ENCODE assay signal across 23 cellular contexts in genomic region chr2:241107384-241107783, GRCh38. TPM values are rescaled to one million over a fixed set of nuclear protein-coding genes. Genes with fewer than 3 reads are reported as not detected.
DNase-seq lines count a peak whose midpoint lies in the region; ATAC-seq and TF ChIP-seq lines count a peak whose summit lies in the region.
"Had no signal": no experiment of that assay in that cellular context is flagged by ENCODE, and none has a peak within 500 bp of the region (broad histone marks: within the 10 kb centered on the region; RNA-seq: fewer than 3 reads in every experiment).

No MANE protein-coding gene starts in this region.

- H3K4me3 Mint-ChIP-seq in activated CD8-positive, alpha-beta T cell treated with anti-CD3 and anti-CD28 coated beads for 36 hours: no peak overlapping the region
- H3K4me3 Mint-ChIP-seq in activated CD8-positive, alpha-beta T cell treated with anti-CD3 and anti-CD28 coated beads, Interleukin-2, amount 10 ng/mL, durations not matched to agents 7 days and 5 days: no peak overlapping the region
- H3K4me3 Mint-ChIP-seq in CD8-positive, alpha-beta memory T cell: peak overlapping the region in 3 of 7 donors; percentile 13 to 43 (median 15)
- no peak overlapping the region for H3K4me3 Mint-ChIP-seq in activated T-helper 2 cell treated with anti-CD3 and anti-CD28 coated beads, Interferon-gamma antibody, Interleukin-2, Interleukin-4, amounts not matched to agents 10 μg/mL and 5 μg/mL and 100 μg/mL, durations not matched to agents 14 hours and 24 hours and 36 hours (ENCODE audit: low read depth)
- H3K4me3 Mint-ChIP-seq in naive thymus-derived CD4-positive, alpha-beta T cell: peak overlapping the region in 2 of 10 donors; percentile 26 to 82
- H3K4me3 Mint-ChIP-seq: activated B cell treated with CpG ODN at 0.5 μM for 24 hours, mesothelial cell of epicardium, natural killer cell had no signal

- H3K27ac ChIP-seq in CD8-positive, alpha-beta memory T cell (ENCODE audit: low read depth, low read length): no peak overlapping the region
- peak overlapping the region; percentile 70 for H3K27ac ChIP-seq in naive thymus-derived CD4-positive, alpha-beta T cell (ENCODE audit: low read depth, low read length)
- H3K27ac ChIP-seq: brain microvascular endothelial cell, epithelial cell of prostate, vagina had no signal

- H3K36me3 ChIP-seq in CD8-positive, alpha-beta memory T cell (ENCODE audit: insufficient read depth, low read length): no peaks in the 10 kb centered on the region
- H3K36me3 ChIP-seq in naive thymus-derived CD4-positive, alpha-beta T cell (ENCODE audit: control insufficient read depth in 2 of 3, insufficient read depth in 3 of 3, low read length in 3 of 3): peaks cover 0 to 23% (median 7%) of the 10 kb centered on the region in 3 experiments
- H3K36me3 ChIP-seq: brain microvascular endothelial cell, vagina had no signal

- H3K9me3 Mint-ChIP-seq in activated CD8-positive, alpha-beta T cell treated with anti-CD3 and anti-CD28 coated beads for 36 hours: no peaks in the 10 kb centered on the region
- H3K9me3 Mint-ChIP-seq in activated CD8-positive, alpha-beta T cell treated with anti-CD3 and anti-CD28 coated beads, Interleukin-2, amount 10 ng/mL, durations not matched to agents 7 days and 5 days (ENCODE audit: insufficient read depth): no peaks in the 10 kb centered on the region
- H3K9me3 Mint-ChIP-seq in CD8-positive, alpha-beta memory T cell: no peaks in the 10 kb centered on the region
- no peaks in the 10 kb centered on the region for H3K9me3 Mint-ChIP-seq in activated T-helper 2 cell treated with anti-CD3 and anti-CD28 coated beads, Interferon-gamma antibody, Interleukin-2, Interleukin-4, amounts not matched to agents 10 μg/mL and 5 μg/mL and 100 μg/mL, durations not matched to agents 14 hours and 24 hours and 36 hours
- H3K9me3 Mint-ChIP-seq in naive thymus-derived CD4-positive, alpha-beta T cell: peaks cover 0 to 9% (median 8%) of the 10 kb centered on the region in 11 donors
- H3K9me3 Mint-ChIP-seq: activated B cell treated with CpG ODN at 0.5 μM for 24 hours; mesothelial cell of epicardium; stimulated activated naive CD8-positive, alpha-beta T cell treated with anti-CD3 and anti-CD28 coated beads, Interleukin-15, amount 100 ng/mL, for 72 hours had no signal

- no peak for ATAC-seq in activated CD8-positive, alpha-beta T cell treated with anti-CD3 and anti-CD28 coated beads for 36 hours
- ATAC-seq in activated CD8-positive, alpha-beta T cell treated with anti-CD3 and anti-CD28 coated beads, Interleukin-2, amount 10 ng/mL, durations not matched to agents 7 days and 5 days: no peak
- ATAC-seq in naive thymus-derived CD4-positive, alpha-beta T cell: no peak
- ATAC-seq: left ventricle myocardium superior; natural killer cell; stimulated activated naive CD8-positive, alpha-beta T cell treated with anti-CD3 and anti-CD28 coated beads, Interleukin-15, amount 100 ng/mL, for 72 hours had no signal

- H3K4me1 Mint-ChIP-seq in activated CD8-positive, alpha-beta T cell treated with anti-CD3 and anti-CD28 coated beads for 36 hours (ENCODE audit: low read depth): peaks cover 59% of the 10 kb centered on the region
- H3K4me1 Mint-ChIP-seq in activated CD8-positive, alpha-beta T cell treated with anti-CD3 and anti-CD28 coated beads, Interleukin-2, amount 10 ng/mL, durations not matched to agents 7 days and 5 days (ENCODE audit: low read depth): peaks cover 62% of the 10 kb centered on the region
- peaks cover 53 to 94% (median 58%) of the 10 kb centered on the region in 3 donors for H3K4me1 Mint-ChIP-seq in CD8-positive, alpha-beta memory T cell
- peaks cover 25% of the 10 kb centered on the region for H3K4me1 Mint-ChIP-seq in activated T-helper 2 cell treated with anti-CD3 and anti-CD28 coated beads, Interferon-gamma antibody, Interleukin-2, Interleukin-4, amounts not matched to agents 10 μg/mL and 5 μg/mL and 100 μg/mL, durations not matched to agents 14 hours and 24 hours and 36 hours (ENCODE audit: low read depth)
- H3K4me1 Mint-ChIP-seq in naive thymus-derived CD4-positive, alpha-beta T cell: peaks cover 27 to 88% (median 65%) of the 10 kb centered on the region in 7 donors

- no peak for DNase-seq in activated CD8-positive, alpha-beta T cell treated with anti-CD3 and anti-CD28 coated beads for 36 hours
- DNase-seq in activated CD8-positive, alpha-beta T cell treated with anti-CD3 and anti-CD28 coated beads, Interleukin-2, amount 10 ng/mL, durations not matched to agents 7 days and 5 days: no peak
- DNase-seq in CD8-positive, alpha-beta memory T cell: no peak
- no peak for DNase-seq in activated T-helper 2 cell treated with anti-CD3 and anti-CD28 coated beads, Interferon-gamma antibody, Interleukin-2, Interleukin-4, amounts not matched to agents 10 μg/mL and 5 μg/mL and 100 μg/mL, durations not matched to agents 14 hours and 24 hours and 36 hours (ENCODE audit: low spot score)
- DNase-seq in naive thymus-derived CD4-positive, alpha-beta T cell: no peak
- DNase-seq in germinal center (ENCODE audit: low spot score): no peak
- DNase-seq in inferior parietal cortex (ENCODE audit: extremely low spot score): no peak
- DNase-seq in NCI-H2029 treated with DMSO at 0.1 percent for 48 hours (lab: John Stamatoyannopoulos, UW): no peak
- DNase-seq: activated B cell treated with CpG ODN at 0.5 μM for 24 hours; activated CD4-positive, alpha-beta T cell treated with anti-CD3 and anti-CD28 coated beads, Interleukin-2, amount 50 U/mL, for 48 hours; brain microvascular endothelial cell; COR-L47; DMS79; GDM1; left ventricle myocardium superior; natural killer cell; NCI-H1694; NCI-H510A treated with DMSO at 0.1 percent for 48 hours; Right ventricle myocardium superior; stimulated activated naive CD8-positive, alpha-beta T cell treated with anti-CD3 and anti-CD28 coated beads, Interleukin-15, amount 100 ng/mL, for 72 hours had no signal

- no peaks in the 10 kb centered on the region for H3K27me3 Mint-ChIP-seq in activated CD8-positive, alpha-beta T cell treated with anti-CD3 and anti-CD28 coated beads for 36 hours
- no peaks in the 10 kb centered on the region for H3K27me3 Mint-ChIP-seq in activated CD8-positive, alpha-beta T cell treated with anti-CD3 and anti-CD28 coated beads, Interleukin-2, amount 10 ng/mL, durations not matched to agents 7 days and 5 days (ENCODE audit: low read depth)
- no peaks in the 10 kb centered on the region for H3K27me3 Mint-ChIP-seq in CD8-positive, alpha-beta memory T cell
- no peaks in the 10 kb centered on the region for H3K27me3 Mint-ChIP-seq in activated T-helper 2 cell treated with anti-CD3 and anti-CD28 coated beads, Interferon-gamma antibody, Interleukin-2, Interleukin-4, amounts not matched to agents 10 μg/mL and 5 μg/mL and 100 μg/mL, durations not matched to agents 14 hours and 24 hours and 36 hours (ENCODE audit: low read depth)
- H3K27me3 Mint-ChIP-seq in naive thymus-derived CD4-positive, alpha-beta T cell: no peaks in the 10 kb centered on the region
- H3K27me3 Mint-ChIP-seq: activated B cell treated with CpG ODN at 0.5 μM for 24 hours; stimulated activated naive CD8-positive, alpha-beta T cell treated with anti-CD3 and anti-CD28 coated beads, Interleukin-15, amount 100 ng/mL, for 72 hours had no signal

- CTCF ChIA-PET in activated CD8-positive, alpha-beta T cell treated with anti-CD3 and anti-CD28 coated beads for 36 hours (lab: Charles Lee): interaction anchor here (1.3 kb wide), 1 partner anchor 28 kb away, joined by 3 read pairs; no protein-coding TSS in a partner anchor
- CTCF ChIA-PET in activated CD8-positive, alpha-beta T cell treated with anti-CD3 and anti-CD28 coated beads, Interleukin-2, amount 10 ng/mL, durations not matched to agents 7 days and 5 days (lab: Charles Lee): no interaction called here
- CTCF ChIA-PET in CD8-positive, alpha-beta memory T cell (lab: Charles Lee): interaction anchor here (3.0 to 7.7 kb wide), 2 partner anchors 29 to 43 kb away, joined by 9 to 54 read pairs; partner anchors contain the start of genes PASK and PPP1R7
- CTCF ChIA-PET in naive thymus-derived CD4-positive, alpha-beta T cell (lab: Charles Lee): interaction anchor here (0.9 to 2.2 kb wide), 2 partner anchors 25 to 42 kb away, joined by 3 to 10 read pairs; partner anchors contain the start of genes PASK and PPP1R7

- no peak for TF ChIP-seq CTCF in activated CD8-positive, alpha-beta T cell treated with anti-CD3 and anti-CD28 coated beads for 36 hours (IDR thresholded peaks at IDR 0.05)

- intact Hi-C loops in activated CD8-positive, alpha-beta T cell treated with anti-CD3 and anti-CD28 coated beads for 36 hours (cut with micrococcal nuclease): loop anchor here (5.0 kb wide), 1 partner anchor 40 kb away; the partner anchor contains the start of gene PASK
- intact Hi-C loops in activated T-helper 2 cell treated with anti-CD3 and anti-CD28 coated beads, Interferon-gamma antibody, Interleukin-2, Interleukin-4, amounts not matched to agents 10 μg/mL and 5 μg/mL and 100 μg/mL, durations not matched to agents 14 hours and 24 hours and 36 hours (cut with micrococcal nuclease): no loop called here
- intact Hi-C loops in naive thymus-derived CD4-positive, alpha-beta T cell (cut with micrococcal nuclease): loop anchor here in 1 of 2 donors (10.0 kb wide), 1 partner anchor 777 kb away; no protein-coding TSS in a partner anchor

- no peaks in the 10 kb centered on the region for H3K27me3 ChIP-seq in CD8-positive, alpha-beta memory T cell (ENCODE audit: insufficient read depth, low read length, poor library complexity, severe bottlenecking)
- H3K27me3 ChIP-seq in naive thymus-derived CD4-positive, alpha-beta T cell (ENCODE audit: control insufficient read depth in 2 of 2, insufficient read depth in 2 of 2, low read length in 2 of 2): no peaks in the 10 kb centered on the region
- H3K27me3 ChIP-seq: brain microvascular endothelial cell, vagina had no signal

- peak overlapping the region; percentile 93 for H3K27ac Mint-ChIP-seq in activated CD8-positive, alpha-beta T cell treated with anti-CD3 and anti-CD28 coated beads for 36 hours
- H3K27ac Mint-ChIP-seq in activated CD8-positive, alpha-beta T cell treated with anti-CD3 and anti-CD28 coated beads, Interleukin-2, amount 10 ng/mL, durations not matched to agents 7 days and 5 days: no peak overlapping the region
- peak overlapping the region; percentile 17 to 98 (median 86) for H3K27ac Mint-ChIP-seq in CD8-positive, alpha-beta memory T cell
- peak overlapping the region; percentile 60 for H3K27ac Mint-ChIP-seq in activated T-helper 2 cell treated with anti-CD3 and anti-CD28 coated beads, Interferon-gamma antibody, Interleukin-2, Interleukin-4, amounts not matched to agents 10 μg/mL and 5 μg/mL and 100 μg/mL, durations not matched to agents 14 hours and 24 hours and 36 hours
- H3K27ac Mint-ChIP-seq in naive thymus-derived CD4-positive, alpha-beta T cell: peak overlapping the region; percentile 94 to 99 (median 99)
- H3K27ac Mint-ChIP-seq: mesothelial cell of epicardium, natural killer cell had no signal

- H3K4me1 ChIP-seq in CD8-positive, alpha-beta memory T cell (ENCODE audit: insufficient read depth, low read length): peaks cover 74% of the 10 kb centered on the region
- peaks cover 54 to 63% of the 10 kb centered on the region in 2 donors for H3K4me1 ChIP-seq in naive thymus-derived CD4-positive, alpha-beta T cell (ENCODE audit: control insufficient read depth in 2 of 2, insufficient read depth in 2 of 2, low read length in 2 of 2)

- peaks cover 28% of the 10 kb centered on the region for H3K36me3 Mint-ChIP-seq in activated CD8-positive, alpha-beta T cell treated with anti-CD3 and anti-CD28 coated beads for 36 hours (ENCODE audit: low read depth)
- peaks cover 33% of the 10 kb centered on the region for H3K36me3 Mint-ChIP-seq in activated CD8-positive, alpha-beta T cell treated with anti-CD3 and anti-CD28 coated beads, Interleukin-2, amount 10 ng/mL, durations not matched to agents 7 days and 5 days (ENCODE audit: low read depth)
- peaks cover 3 to 81% (median 4%) of the 10 kb centered on the region in 3 donors for H3K36me3 Mint-ChIP-seq in CD8-positive, alpha-beta memory T cell
- H3K36me3 Mint-ChIP-seq in activated T-helper 2 cell treated with anti-CD3 and anti-CD28 coated beads, Interferon-gamma antibody, Interleukin-2, Interleukin-4, amounts not matched to agents 10 μg/mL and 5 μg/mL and 100 μg/mL, durations not matched to agents 14 hours and 24 hours and 36 hours (ENCODE audit: low read depth): peaks cover 27% of the 10 kb centered on the region
- peaks cover 10 to 39% (median 26%) of the 10 kb centered on the region in 5 donors for H3K36me3 Mint-ChIP-seq in naive thymus-derived CD4-positive, alpha-beta T cell
- H3K36me3 Mint-ChIP-seq: mesothelial cell of epicardium, natural killer cell had no signal

- H3K9me3 ChIP-seq in CD8-positive, alpha-beta memory T cell (ENCODE audit: low read length): no peaks in the 10 kb centered on the region
- H3K9me3 ChIP-seq in naive thymus-derived CD4-positive, alpha-beta T cell (ENCODE audit: control insufficient read depth in 2 of 3, low read length in 3 of 3): peaks cover 0 to 6% (median 0%) of the 10 kb centered on the region in 3 experiments
- H3K9me3 ChIP-seq: vagina had no signal

- POLR2A ChIA-PET in activated CD8-positive, alpha-beta T cell treated with anti-CD3 and anti-CD28 coated beads for 36 hours (lab: Charles Lee): interaction anchor here (0.8 to 2.2 kb wide), 5 partner anchors 8 to 43 kb away, joined by 3 to 6 read pairs (median 3); partner anchors contain the start of gene PPP1R7
- POLR2A ChIA-PET in activated CD8-positive, alpha-beta T cell treated with anti-CD3 and anti-CD28 coated beads, Interleukin-2, amount 10 ng/mL, durations not matched to agents 7 days and 5 days (lab: Charles Lee): interaction anchor here (0.6 to 0.8 kb wide), 2 partner anchors 11 to 526 kb away, joined by 3 read pairs; no protein-coding TSS in a partner anchor
- POLR2A ChIA-PET in CD8-positive, alpha-beta memory T cell (lab: Charles Lee): interaction anchor here (1.1 to 4.7 kb wide), 2 partner anchors 12 to 43 kb away, joined by 4 to 42 read pairs; partner anchors contain the start of genes PASK and PPP1R7
- POLR2A ChIA-PET in naive thymus-derived CD4-positive, alpha-beta T cell (lab: Charles Lee): interaction anchor here (0.9 to 13.6 kb wide), 7 partner anchors 13 to 541 kb away, joined by 3 to 150 read pairs (median 5); partner anchors contain the start of genes PASK and PPP1R7

- H3K4me3 ChIP-seq in CD8-positive, alpha-beta memory T cell (ENCODE audit: low read length): no peak overlapping the region
- no peak overlapping the region for H3K4me3 ChIP-seq in naive thymus-derived CD4-positive, alpha-beta T cell (ENCODE audit: low read length)
- H3K4me3 ChIP-seq: vagina had no signal

RNA-seq across cellular contexts. Expression of gene MTERF4, which starts 5.3 kb away (rescaled TPM):
- total RNA-seq in activated CD8-positive, alpha-beta T cell treated with anti-CD3 and anti-CD28 coated beads for 36 hours: 10 to 100 TPM; 33.2 to 36.6 TPM
- total RNA-seq in activated CD8-positive, alpha-beta T cell treated with anti-CD3 and anti-CD28 coated beads, Interleukin-2, amount 10 ng/mL, durations not matched to agents 7 days and 5 days: 10 to 100 TPM; 24.1 to 26.3 TPM
- total RNA-seq in CD8-positive, alpha-beta memory T cell: 10 to 100 TPM; 48.0 to 49.2 TPM
- polyA plus RNA-seq in CD8-positive, alpha-beta memory T cell: 46.4 TPM
- total RNA-seq in activated T-helper 2 cell treated with anti-CD3 and anti-CD28 coated beads, Interferon-gamma antibody, Interleukin-2, Interleukin-4, amounts not matched to agents 10 μg/mL and 5 μg/mL and 100 μg/mL, durations not matched to agents 14 hours and 24 hours and 36 hours: 34.4 and 35.4 TPM in 2 replicates
- 100 to 1,000 TPM in 2 of 5 experiments, 10 to 100 TPM in 3; 45.3 to 214 (median 91.8) TPM for total RNA-seq in naive thymus-derived CD4-positive, alpha-beta T cell
- 10 to 100 TPM; 73.1 to 82.3 TPM for polyA plus RNA-seq in naive thymus-derived CD4-positive, alpha-beta T cell

RNA-seq across cellular contexts. Expression of gene PASK, which starts 41.9 kb away (rescaled TPM):
- 10 to 100 TPM; 71.3 to 74.8 TPM for total RNA-seq in activated CD8-positive, alpha-beta T cell treated with anti-CD3 and anti-CD28 coated beads for 36 hours
- 10 to 100 TPM; 46.7 to 52.4 TPM for total RNA-seq in activated CD8-positive, alpha-beta T cell treated with anti-CD3 and anti-CD28 coated beads, Interleukin-2, amount 10 ng/mL, durations not matched to agents 7 days and 5 days
- 10 to 100 TPM; 92.8 to 93.8 TPM for total RNA-seq in CD8-positive, alpha-beta memory T cell
- polyA plus RNA-seq in CD8-positive, alpha-beta memory T cell: 32.8 TPM
- 72.5 and 75.8 TPM in 2 replicates for total RNA-seq in activated T-helper 2 cell treated with anti-CD3 and anti-CD28 coated beads, Interferon-gamma antibody, Interleukin-2, Interleukin-4, amounts not matched to agents 10 μg/mL and 5 μg/mL and 100 μg/mL, durations not matched to agents 14 hours and 24 hours and 36 hours
- total RNA-seq in naive thymus-derived CD4-positive, alpha-beta T cell: 100 to 1,000 TPM in 3 of 5 experiments, 10 to 100 TPM in 2; 72.0 to 160 (median 127) TPM
- polyA plus RNA-seq in naive thymus-derived CD4-positive, alpha-beta T cell: 10 to 100 TPM; 15.0 to 25.3 TPM

RNA-seq across cellular contexts. Expression of gene PPP1R7, which starts 42.9 kb away (rescaled TPM):
- 10 to 100 TPM; 82.9 to 88.7 TPM for total RNA-seq in activated CD8-positive, alpha-beta T cell treated with anti-CD3 and anti-CD28 coated beads for 36 hours
- total RNA-seq in activated CD8-positive, alpha-beta T cell treated with anti-CD3 and anti-CD28 coated beads, Interleukin-2, amount 10 ng/mL, durations not matched to agents 7 days and 5 days: 10 to 100 TPM; 90.8 to 97.2 TPM
- 10 to 100 TPM; 82.6 to 87.2 TPM for total RNA-seq in CD8-positive, alpha-beta memory T cell
- 132 TPM for polyA plus RNA-seq in CD8-positive, alpha-beta memory T cell
- total RNA-seq in activated T-helper 2 cell treated with anti-CD3 and anti-CD28 coated beads, Interferon-gamma antibody, Interleukin-2, Interleukin-4, amounts not matched to agents 10 μg/mL and 5 μg/mL and 100 μg/mL, durations not matched to agents 14 hours and 24 hours and 36 hours: 101 and 106 TPM in 2 replicates
- total RNA-seq in naive thymus-derived CD4-positive, alpha-beta T cell: 100 to 1,000 TPM in 1 of 5 experiments, 10 to 100 TPM in 4; 39.2 to 105 (median 55.3) TPM
- polyA plus RNA-seq in naive thymus-derived CD4-positive, alpha-beta T cell: 100 to 1,000 TPM; 110 to 122 TPM
